Comparison of ENCODE assay signal across 25 cellular contexts in genomic region chr18:70068981-70069380, GRCh38.
DNase-seq lines count a peak whose midpoint lies in the region; ATAC-seq lines count a peak whose summit lies in the region.
"Had no signal": no experiment of that assay in that cellular context is flagged by ENCODE, and none has a peak within 500 bp of the region (broad histone marks: within the 10 kb centered on the region; RNA-seq: fewer than 3 reads in every experiment).

No MANE protein-coding gene starts in this region.

- H3K27ac Mint-ChIP-seq in stimulated activated naive CD8-positive, alpha-beta T cell treated with anti-CD3 and anti-CD28 coated beads, Interleukin-15, amount 100 ng/mL, for 72 hours = peak overlapping the region in 1 of 2 donors; percentile 62
- H3K27ac Mint-ChIP-seq: mesothelial cell of epicardium; naive B cell; T-helper 2 cell treated with Interferon-gamma antibody and Interleukin-4, amounts not matched to agents 5 μg/mL and 100 μg/mL, for 36 hours had no signal

- peak; percentile 70 for ATAC-seq in stimulated activated naive CD8-positive, alpha-beta T cell treated with anti-CD3 and anti-CD28 coated beads, Interleukin-15, amount 100 ng/mL, for 72 hours
- no peak for ATAC-seq in stimulated activated naive CD8-positive, alpha-beta T cell treated with anti-CD3 and anti-CD28 coated beads, Interleukin-15, Interleukin-2, amounts not matched to agents 100 U/mL and 50 U/mL, for 24 hours
- ATAC-seq in HG02623 (IDR thresholded peaks at IDR 0.05; ENCODE audit: unreplicated experiment) = peak; percentile 52
- ATAC-seq in HG03442 (IDR thresholded peaks at IDR 0.05; ENCODE audit: unreplicated experiment) = peak; percentile 48
- ATAC-seq in HG02970 (IDR thresholded peaks at IDR 0.05; ENCODE audit: low FRiP score, unreplicated experiment) = no peak
- ATAC-seq: activated T-cell treated with anti-CD3 and anti-CD28 coated beads, Interleukin-2, amount 50 U/mL, for 4 hours; K562 had no signal

- no peak for DNase-seq in stimulated activated naive CD8-positive, alpha-beta T cell treated with anti-CD3 and anti-CD28 coated beads, Interleukin-15, amount 100 ng/mL, for 72 hours
- DNase-seq in stimulated activated naive CD8-positive, alpha-beta T cell treated with anti-CD3 and anti-CD28 coated beads, Interleukin-15, Interleukin-2, amounts not matched to agents 100 U/mL and 50 U/mL, for 24 hours = no peak
- no peak for DNase-seq in germinal center (ENCODE audit: low spot score)
- no peak for DNase-seq in central memory CD4-positive, alpha-beta T cell
- no peak for DNase-seq in NCI-H1092 (lab: John Stamatoyannopoulos, UW)
- DNase-seq: activated CD4-positive, alpha-beta T cell treated with anti-CD3 and anti-CD28 coated beads for 48 hours; activated T-cell treated with anti-CD3 and anti-CD28 coated beads, Interleukin-2, amount 50 U/mL, for 4 hours; colonic mucosa; effector CD8-positive, alpha-beta T cell; H7; naive B cell; NCI-H1105 treated with DMSO at 0.1 percent for 48 hours; NCI-H1930; NCI-H526 treated with DMSO at 0.1 percent for 48 hours; nucleus accumbens; Peyer's patch; SHP77 treated with DMSO at 0.1 percent for 48 hours; stimulated activated naive CD4-positive, alpha-beta T cell; thyroid gland had no signal

- peaks cover 15% of the 10 kb centered on the region for H3K4me1 Mint-ChIP-seq in stimulated activated naive CD8-positive, alpha-beta T cell treated with anti-CD3 and anti-CD28 coated beads, Interleukin-15, amount 100 ng/mL, for 72 hours
- H3K4me1 Mint-ChIP-seq: naive B cell had no signal

- H3K27me3 Mint-ChIP-seq in stimulated activated naive CD8-positive, alpha-beta T cell treated with anti-CD3 and anti-CD28 coated beads, Interleukin-15, amount 100 ng/mL, for 72 hours = no peaks in the 10 kb centered on the region
- H3K27me3 Mint-ChIP-seq: naive B cell had no signal

- no peak overlapping the region for H3K4me3 Mint-ChIP-seq in stimulated activated naive CD8-positive, alpha-beta T cell treated with anti-CD3 and anti-CD28 coated beads, Interleukin-15, amount 100 ng/mL, for 72 hours
- H3K4me3 Mint-ChIP-seq: activated T-cell treated with anti-CD3 and anti-CD28 coated beads, Interleukin-2, amount 50 U/mL, for 4 hours; mesothelial cell of epicardium; naive B cell; T-helper 2 cell treated with Interferon-gamma antibody and Interleukin-4, amounts not matched to agents 5 μg/mL and 100 μg/mL, for 36 hours had no signal

- H3K9me3 Mint-ChIP-seq in stimulated activated naive CD8-positive, alpha-beta T cell treated with anti-CD3 and anti-CD28 coated beads, Interleukin-15, amount 100 ng/mL, for 72 hours = no peaks in the 10 kb centered on the region
- H3K9me3 Mint-ChIP-seq: activated T-cell treated with anti-CD3 and anti-CD28 coated beads, Interleukin-2, amount 50 U/mL, for 4 hours; mesothelial cell of epicardium; naive B cell; T-helper 2 cell treated with Interferon-gamma antibody and Interleukin-4, amounts not matched to agents 5 μg/mL and 100 μg/mL, for 36 hours had no signal

Comparison
In these comparisons a context has a peak if more than half of its experiments do, and no peak if none do; other contexts are left out.
1. ATAC-seq: peak in stimulated activated naive CD8-positive, alpha-beta T cell treated with anti-CD3 and anti-CD28 coated beads, Interleukin-15, amount 100 ng/mL, for 72 hours (single experiment), HG02623 (single experiment) and HG03442 (single experiment); none in stimulated activated naive CD8-positive, alpha-beta T cell treated with anti-CD3 and anti-CD28 coated beads, Interleukin-15, Interleukin-2, amounts not matched to agents 100 U/mL and 50 U/mL, for 24 hours (single experiment) and HG02970 (single experiment).